Comparison of ENCODE assay signal across 20 cellular contexts in the genomic region with DNA sequence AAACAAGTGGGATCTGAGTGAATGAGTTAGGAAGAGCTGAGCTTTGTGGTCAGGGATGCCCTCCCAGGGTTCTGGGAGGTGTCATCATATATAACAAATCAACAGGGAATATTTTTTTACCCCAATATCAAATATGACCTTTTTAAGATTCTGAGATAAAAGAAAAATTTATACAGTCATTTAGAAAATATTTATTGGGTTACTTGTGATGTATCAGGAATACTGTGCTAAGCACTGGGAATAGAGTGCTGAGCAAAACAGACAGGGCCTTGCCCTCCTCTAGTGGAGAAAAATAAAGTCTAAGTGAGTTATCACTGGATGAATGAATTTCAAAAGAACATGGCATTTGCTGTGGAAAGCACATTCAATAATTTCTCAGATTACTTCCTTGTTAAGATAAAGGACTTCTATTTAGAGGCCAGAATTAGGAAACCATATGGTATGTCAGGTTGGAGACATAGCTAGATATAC.
DNase-seq lines count a peak whose midpoint lies in the region; ATAC-seq and TF ChIP-seq lines count a peak whose summit lies in the region.
"Had no signal": no experiment of that assay in that cellular context is flagged by ENCODE, and none has a peak within 500 bp of the region (broad histone marks: within the 10 kb centered on the region; RNA-seq: fewer than 3 reads in every experiment).

No MANE protein-coding gene starts in this region.

- no peak overlapping the region for H2BK20ac ChIP-seq in IMR-90 (ENCODE audit: low read depth, low read length)

- peak overlapping the region; percentile 17 for H2BK5ac ChIP-seq in IMR-90 (ENCODE audit: low read depth, low read length, poor library complexity, severe bottlenecking)

- H2BK15ac ChIP-seq in IMR-90 (ENCODE audit: low read depth, low read length): 0 out of 3 replicates have a peak overlapping the region, but pooled peaks have one; percentile 16

- H3K27me3 Mint-ChIP-seq in naive thymus-derived CD8-positive, alpha-beta T cell: peaks cover 19 to 37% (median 24%) of the 10 kb centered on the region in 5 donors

- no peak overlapping the region for H2AFZ ChIP-seq in IMR-90 (replicated peaks; ENCODE audit: low read length, poor library complexity)

- CTCF ChIA-PET in IMR-90 (lab: Yijun Ruan, JAX): interaction anchor here (0.6 to 1.5 kb wide), 4 partner anchors 17 to 59 kb away, joined by 3 to 4 read pairs (median 3); no protein-coding TSS in a partner anchor
- CTCF ChIA-PET in RWPE1 (lab: Yijun Ruan, JAX): interaction anchor here (0.7 to 1.0 kb wide), 2 partner anchors 40 to 60 kb away, joined by 3 read pairs; no protein-coding TSS in a partner anchor

- TF ChIP-seq RAD21 in IMR-90 (IDR thresholded peaks at IDR 0.05; ENCODE audit: low read length): no peak

- dilution Hi-C loops in IMR-90 (cut with HindIII; ENCODE audit: low sequenced_read_pairs, unreplicated experiment): no loop called here

- H3K9me1 ChIP-seq in IMR-90 (ENCODE audit: insufficient read depth, low read length): peaks cover 9% of the 10 kb centered on the region

- H3K36me3 ChIP-seq in IMR-90 (ENCODE audit: control insufficient read depth, insufficient read depth, low read length) (no peaks in the 10 kb centered on the region), body of pancreas (replicated peaks in 1 of 2; ENCODE audit: insufficient read depth in 1 of 2, low read depth in 2 of 2) (no peaks in the 10 kb centered on the region)
- H3K36me3 ChIP-seq: BLaER1 treated with 17β-estradiol and CSF1 and Interleukin-3, amounts not matched to agents 10 nM and 100 nM; left lung; MG63; prostate gland; uterus had no signal

- no peak overlapping the region for H3K9ac ChIP-seq in IMR-90 (ENCODE audit: low read depth, low read length)
- H3K9ac ChIP-seq: BLaER1 treated with 17β-estradiol and CSF1 and Interleukin-3, amounts not matched to agents 10 nM and 100 nM had no signal

- no peaks in the 10 kb centered on the region for H3K79me1 ChIP-seq in IMR-90 (ENCODE audit: low read depth in 1 of 2, low read length in 2 of 2)

- H3K56ac ChIP-seq in IMR-90 (ENCODE audit: extremely low read depth, insufficient read depth, low read length): no peak overlapping the region

- H3K4me1 ChIP-seq in IMR-90 (ENCODE audit: control insufficient read depth, insufficient read depth, low read length): peaks cover 8% of the 10 kb centered on the region; the same call in 1 of the 2 replicates
- peaks cover 37% of the 10 kb centered on the region for H3K4me1 ChIP-seq in body of pancreas
- H3K4me1 ChIP-seq: left lung, prostate gland, uterus had no signal

- H3K4me3 ChIP-seq in IMR-90 (ENCODE audit: insufficient read depth, low read depth, low read length) (no peak overlapping the region), body of pancreas (no peak overlapping the region)
- H3K4me3 ChIP-seq: BLaER1 treated with 17β-estradiol and CSF1 and Interleukin-3, amounts not matched to agents 10 nM and 100 nM; left lung; MG63; prostate gland; uterus had no signal

- H3K36me3 Mint-ChIP-seq in naive thymus-derived CD8-positive, alpha-beta T cell: peaks cover 0 to 6% (median 0%) of the 10 kb centered on the region in 3 donors
- H3K36me3 Mint-ChIP-seq: WTC11 had no signal

- no peak for TF ChIP-seq POLR2A in IMR-90 (IDR thresholded peaks at IDR 0.05; ENCODE audit: low read depth, low read length)
- no peak for TF ChIP-seq POLR2A in body of pancreas (IDR thresholded peaks at IDR 0.05)

- in situ Hi-C loops in IMR-90 (cut with MboI; ENCODE audit: low sequenced_read_pairs): no loop called here

- H4K5ac ChIP-seq in IMR-90 (ENCODE audit: low read depth, low read length): peak overlapping the region; percentile 62; the same call in 1 of the 2 replicates

- peak overlapping the region; percentile 75; the same call in 1 of the 2 replicates for H2BK120ac ChIP-seq in IMR-90 (ENCODE audit: low read depth, low read length)

- TF ChIP-seq CTCF in IMR-90 (conservative IDR thresholded peaks at IDR 0.05; ENCODE audit: low read depth, low read length) (peak; percentile 24; the same call in 1 of the 2 replicates), body of pancreas (IDR thresholded peaks at IDR 0.05) (peak in 5 of 7 experiments; percentile 18 to 45 (median 34)), RWPE1 (conservative IDR thresholded peaks at IDR 0.05; ENCODE audit: low read depth) (no peak)

- DNase-seq in Ammon's horn (ENCODE audit: low spot score): peak; percentile 19
- DNase-seq in IMR-90: peak; percentile 34
- DNase-seq in body of pancreas: no peak
- DNase-seq in non-pigmented ciliary epithelial cell (ENCODE audit: low read depth): peak; percentile 14
- DNase-seq in NCI-H446 (lab: John Stamatoyannopoulos, UW): no peak
- no peak for DNase-seq in naive thymus-derived CD8-positive, alpha-beta T cell
- no peak for DNase-seq in RWPE1 (ENCODE audit: low spot score)
- DNase-seq: activated gamma-delta T cell; DMS153; effector CD4-positive, alpha-beta T cell; left lung; MG63; NCI-H1930; NCI-H510A treated with DMSO at 0.1 percent for 48 hours; uterus had no signal

- H3K27me3 ChIP-seq in IMR-90 (ENCODE audit: control insufficient read depth, insufficient read depth, low read length): no peaks in the 10 kb centered on the region
- H3K27me3 ChIP-seq in body of pancreas: no peaks in the 10 kb centered on the region
- H3K27me3 ChIP-seq: BLaER1 treated with 17β-estradiol and CSF1 and Interleukin-3, amounts not matched to agents 10 nM and 100 nM; MG63; uterus had no signal

- 0 out of 2 replicates have a peak overlapping the region, but pooled peaks have one; percentile 74 for H4K91ac ChIP-seq in IMR-90 (ENCODE audit: insufficient read depth, low read depth, low read length)

- POLR2A ChIA-PET in IMR-90 (lab: Charles Lee; ENCODE audit: unreplicated experiment): no interaction called here
- POLR2A ChIA-PET in naive thymus-derived CD8-positive, alpha-beta T cell (lab: Charles Lee): no interaction called here
- POLR2A ChIA-PET in RWPE1 (lab: Yijun Ruan, JAX; ENCODE audit: low non-redundant PET): no interaction called here

- no TSS peak for BruUV-seq in IMR-90 (replicated peaks; lab: Mats Ljungman, UMichigan)

- intact Hi-C loops in IMR-90 (cut with micrococcal nuclease) (no loop called here), body of pancreas (cut with DNase I) (no loop called here)

- no peak overlapping the region for H3K4me2 ChIP-seq in IMR-90 (ENCODE audit: low read depth, low read length)

- H3K23ac ChIP-seq in IMR-90 (ENCODE audit: low read depth, low read length): no peak overlapping the region

- H4K20me1 ChIP-seq in IMR-90 (ENCODE audit: insufficient read depth, low read length): no peaks in the 10 kb centered on the region
- H4K20me1 ChIP-seq: BLaER1 treated with 17β-estradiol and CSF1 and Interleukin-3, amounts not matched to agents 10 nM and 100 nM had no signal

- no peak overlapping the region for H2AK9ac ChIP-seq in IMR-90 (replicated peaks; ENCODE audit: low read depth, low read length, poor library complexity)

- 0 out of 4 replicates have a peak overlapping the region, but pooled peaks of 1 of the 2 experiments have one; percentile 47 for H4K8ac ChIP-seq in IMR-90 (ENCODE audit: low read depth in 2 of 2, low read length in 2 of 2)

- ATAC-seq in IMR-90 (ENCODE audit: low read depth) (peak; percentile 56), body of pancreas (peak; percentile 77), GM21737 (IDR thresholded peaks at IDR 0.05; ENCODE audit: unreplicated experiment) (no peak)
- ATAC-seq in naive thymus-derived CD8-positive, alpha-beta T cell: no peak
- ATAC-seq: left lung, Panc1, WTC11 had no signal

- H3K4me1 Mint-ChIP-seq in naive thymus-derived CD8-positive, alpha-beta T cell: no peaks in the 10 kb centered on the region

- H3K4me3 Mint-ChIP-seq in naive thymus-derived CD8-positive, alpha-beta T cell: no peak overlapping the region
- H3K4me3 Mint-ChIP-seq: WTC11 had no signal

- no peak overlapping the region for H2AK5ac ChIP-seq in IMR-90 (ENCODE audit: low read depth, low read length)

- no peak overlapping the region for H3K14ac ChIP-seq in IMR-90 (replicated peaks; ENCODE audit: low read depth, low read length)

- H3K18ac ChIP-seq in IMR-90 (ENCODE audit: low read depth, low read length): peak overlapping the region; percentile 42; the same call in 1 of the 2 replicates

- H3K9me3 ChIP-seq in IMR-90 (ENCODE audit: control insufficient read depth, insufficient read depth, low read length) (no peaks in the 10 kb centered on the region), body of pancreas (no peaks in the 10 kb centered on the region)
- H3K9me3 ChIP-seq: left lung, prostate gland, uterus had no signal

- H3K27ac ChIP-seq in IMR-90 (ENCODE audit: insufficient read depth, low read length) (no peak overlapping the region), body of pancreas (peak overlapping the region in 2 of 4 donors; percentile 38 to 57), RWPE1 (no peak overlapping the region)
- H3K27ac ChIP-seq: BLaER1 treated with 17β-estradiol and CSF1 and Interleukin-3, amounts not matched to agents 10 nM and 100 nM; left lung; prostate gland; uterus had no signal

- peaks cover 0 to 10% (median 3%) of the 10 kb centered on the region in 9 donors for H3K9me3 Mint-ChIP-seq in naive thymus-derived CD8-positive, alpha-beta T cell

- H3K27ac Mint-ChIP-seq in naive thymus-derived CD8-positive, alpha-beta T cell: no peak overlapping the region
- H3K27ac Mint-ChIP-seq: WTC11 had no signal

- no peak overlapping the region; the same call in 1 of the 2 replicates for H3K4ac ChIP-seq in IMR-90 (ENCODE audit: low read depth, low read length)

TF ChIP-seq in IMR-90, 13 proteins besides CTCF, POLR2A, EP300 and RAD21 (continues in another document):
- TF ChIP-seq MAZ (IDR thresholded peaks at IDR 0.05; ENCODE audit: borderline replicate concordance, low read depth, low read length) (no peak), FOS (IDR thresholded peaks at IDR 0.05; ENCODE audit: low read depth, low read length) (no peak), SMC3 (IDR thresholded peaks at IDR 0.05; ENCODE audit: low read depth, low read length) (no peak), MXI1 (IDR thresholded peaks at IDR 0.05; ENCODE audit: borderline replicate concordance, low read depth, low read length) (no peak), RFX5 (IDR thresholded peaks at IDR 0.05; ENCODE audit: low read depth, low read length) (no peak), MAFK (IDR thresholded peaks at IDR 0.05; ENCODE audit: low read depth, low read length) (no peak), RCOR1 (IDR thresholded peaks at IDR 0.05; ENCODE audit: insufficient replicate concordance, low read length) (no peak), CHD1 (IDR thresholded peaks at IDR 0.05; ENCODE audit: low read depth, low read length) (no peak), NFE2L2 (IDR thresholded peaks at IDR 0.05; ENCODE audit: low read depth, low read length) (no peak)
- TF ChIP-seq, protein P1, sequence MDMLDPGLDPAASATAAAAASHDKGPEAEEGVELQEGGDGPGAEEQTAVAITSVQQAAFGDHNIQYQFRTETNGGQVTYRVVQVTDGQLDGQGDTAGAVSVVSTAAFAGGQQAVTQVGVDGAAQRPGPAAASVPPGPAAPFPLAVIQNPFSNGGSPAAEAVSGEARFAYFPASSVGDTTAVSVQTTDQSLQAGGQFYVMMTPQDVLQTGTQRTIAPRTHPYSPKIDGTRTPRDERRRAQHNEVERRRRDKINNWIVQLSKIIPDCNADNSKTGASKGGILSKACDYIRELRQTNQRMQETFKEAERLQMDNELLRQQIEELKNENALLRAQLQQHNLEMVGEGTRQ (IDR thresholded peaks at IDR 0.05; ENCODE audit: low read depth, low read length): no peak

Comparison
In these comparisons a context has a peak if more than half of its experiments do, and no peak if none do; other contexts are left out.
1. DNase-seq: peak in Ammon's horn (single experiment), IMR-90 (single experiment) and non-pigmented ciliary epithelial cell (single experiment); none in body of pancreas (0 of 4), NCI-H446 (0 of 2), naive thymus-derived CD8-positive, alpha-beta T cell (0 of 10) and RWPE1 (single experiment).
2. ATAC-seq: peak in IMR-90 (single experiment) and body of pancreas (single experiment); none in GM21737 (single experiment) and naive thymus-derived CD8-positive, alpha-beta T cell (0 of 2).